14 cellular contexts compared by ENCODE assay signal in genomic region chr1:210123383-210123782, GRCh38.
"Had no signal": no experiment of that assay in that cellular context is flagged by ENCODE, and none has a peak within 500 bp of the region (broad histone marks: within the 10 kb centered on the region; RNA-seq: fewer than 3 reads in every experiment).

No MANE protein-coding gene starts in this region.

- ATAC-seq: activated CD8-positive, alpha-beta T cell treated with anti-CD3 and anti-CD28 coated beads, Interleukin-2, amount 10 ng/mL, durations not matched to agents 7 days and 5 days; activated naive CD8-positive, alpha-beta T cell treated with anti-CD3 and anti-CD28 coated beads, Interleukin-2, amount 50 U/mL, for 24 hours had no signal

- H3K27ac ChIP-seq: right atrium auricular region, skin epidermis, transverse colon, vagina had no signal

- H3K9me3 ChIP-seq: right atrium auricular region, transverse colon, vagina had no signal

- H3K4me3 ChIP-seq: lung, right atrium auricular region, skin epidermis, transverse colon, vagina had no signal

- H3K4me1 ChIP-seq: right atrium auricular region, transverse colon, vagina had no signal

- H3K27me3 ChIP-seq: right atrium auricular region, transverse colon, vagina had no signal

- H3K36me3 ChIP-seq: right atrium auricular region, transverse colon, vagina had no signal

- DNase-seq: activated B cell treated with CpG ODN at 0.5 μM for 24 hours; activated CD4-positive, alpha-beta T cell treated with anti-CD3 and anti-CD28 coated beads, Interleukin-2, amount 10 ng/mL, durations not matched to agents 24 days and 14 days; activated CD8-positive, alpha-beta memory T cell treated with anti-CD3 and anti-CD28 coated beads, Interleukin-2, amount 50 U/mL, for 4 hours; activated CD8-positive, alpha-beta T cell treated with anti-CD3 and anti-CD28 coated beads, Interleukin-2, amount 10 ng/mL, durations not matched to agents 7 days and 5 days; activated naive CD8-positive, alpha-beta T cell treated with anti-CD3 and anti-CD28 coated beads, Interleukin-2, amount 50 U/mL, for 24 hours; islet precursor cell; midbrain; stimulated activated CD4-positive, alpha-beta T cell treated with anti-CD3 and anti-CD28 coated beads, Interleukin-4, amount 100 ng/mL, for 24 hours; stimulated activated naive CD4-positive, alpha-beta T cell treated with Interleukin-2 at 50 U/mL for 16 hours; transverse colon had no signal
